ENCODE assay signal across 39 cellular contexts in the genomic region with DNA sequence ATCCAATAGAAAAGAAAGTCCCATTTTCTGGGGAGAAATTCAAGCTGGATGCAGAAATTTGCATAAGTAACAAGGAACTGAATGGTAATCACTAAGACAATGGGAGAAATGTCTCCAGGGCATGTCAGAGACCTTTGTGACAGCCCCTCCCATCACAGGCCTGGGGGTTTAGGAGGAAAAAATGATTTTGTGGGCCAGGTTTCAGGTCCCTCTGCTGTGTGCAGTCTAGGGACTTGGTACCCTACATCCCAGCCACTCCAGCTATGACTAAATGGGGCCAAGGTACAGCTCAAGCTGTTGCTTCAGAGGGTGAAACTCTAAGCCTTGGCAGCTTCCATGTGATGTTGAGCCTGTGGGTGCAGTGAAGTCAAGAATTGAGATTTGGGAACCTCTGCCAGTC.
"Had no signal": no experiment of that assay in that cellular context is flagged by ENCODE, and none has a peak within 500 bp of the region (broad histone marks: within the 10 kb centered on the region; RNA-seq: fewer than 3 reads in every experiment).

No MANE protein-coding gene starts in this region.

- DNase-seq: activated effector memory CD4-positive, alpha-beta T cell treated with anti-CD3 and anti-CD28 coated beads, Interleukin-2, amount 50 U/mL, for 16 hours; activated effector memory CD4-positive, alpha-beta T cell treated with Interleukin-2 at 50 U/mL for 16 hours; activated gamma-delta T cell; activated gamma-delta T cell treated with Interleukin-2 at 50 U/mL for 16 hours; activated naive CD4-positive, alpha-beta T cell; activated naive CD4-positive, alpha-beta T cell treated with anti-CD3 and anti-CD28 coated beads for 36 hours; activated naive CD4-positive, alpha-beta T cell treated with anti-CD3 and anti-CD28 coated beads, Interleukin-2, amount 10 ng/mL, durations not matched to agents 7 days and 5 days; activated naive CD4-positive, alpha-beta T cell treated with anti-CD3 and anti-CD28 coated beads, Interleukin-2, amount 50 U/mL, for 16 hours; activated naive CD4-positive, alpha-beta T cell treated with Interleukin-2 at 50 U/mL for 16 hours; activated naive CD8-positive, alpha-beta T cell treated with anti-CD3 and anti-CD28 coated beads for 36 hours; activated naive CD8-positive, alpha-beta T cell treated with anti-CD3 and anti-CD28 coated beads, Interleukin-2, amount 10 ng/mL, durations not matched to agents 7 days and 5 days; activated naive CD8-positive, alpha-beta T cell treated with anti-CD3 and anti-CD28 coated beads, Interleukin-2, amount 50 U/mL, for 24 hours; activated T-cell treated with anti-CD3 and anti-CD28 coated beads, Interleukin-2, amount 50 U/mL, for 24 hours; activated T-cell treated with anti-CD3 and anti-CD28 coated beads, Interleukin-2, amount 50 U/mL, for 4 hours; activated T-cell treated with anti-CD3 and anti-CD28 coated beads, Interleukin-2, amount 50 U/mL, for 48 hours; activated T-cell treated with anti-CD3 and anti-CD28 coated beads, Interleukin-2, amount 50 U/mL, for 72 hours; adrenal gland; amniotic stem cell; amygdala; anterior cingulate cortex; aorta; body of pancreas; brain microvascular endothelial cell; caudate nucleus; central memory CD4-positive, alpha-beta T cell; cerebellar nuclear complex had no signal

- H3K27ac Mint-ChIP-seq: activated naive CD4-positive, alpha-beta T cell treated with anti-CD3 and anti-CD28 coated beads for 36 hours; activated naive CD4-positive, alpha-beta T cell treated with anti-CD3 and anti-CD28 coated beads, Interleukin-2, amount 10 ng/mL, durations not matched to agents 7 days and 5 days; activated naive CD4-positive, alpha-beta T cell treated with anti-CD3 and anti-CD28 coated beads, Interleukin-2, amount 50 U/mL, for 24 hours; activated naive CD8-positive, alpha-beta T cell; activated naive CD8-positive, alpha-beta T cell treated with anti-CD3 and anti-CD28 coated beads for 36 hours; activated naive CD8-positive, alpha-beta T cell treated with anti-CD3 and anti-CD28 coated beads, Interleukin-2, amount 10 ng/mL, durations not matched to agents 7 days and 5 days; activated naive CD8-positive, alpha-beta T cell treated with anti-CD3 and anti-CD28 coated beads, Interleukin-2, amount 50 U/mL, for 24 hours; activated T-cell treated with anti-CD3 and anti-CD28 coated beads, Interleukin-2, amount 50 U/mL, for 24 hours; activated T-cell treated with anti-CD3 and anti-CD28 coated beads, Interleukin-2, amount 50 U/mL, for 72 hours; activated T-helper 1 cell treated with anti-CD3 and anti-CD28 coated beads, Interleukin-12 subunit alpha, Interleukin-12 subunit beta, Interleukin-2, Interleukin-4 antibody, amounts not matched to agents 30 ng/mL and 10 ng/mL and 1 ng/mL, durations not matched to agents 14 hours and 24 hours and 36 hours; activated T-helper 17 cell treated with anti-CD3 and anti-CD28 coated beads, Interleukin-2, amount 50 U/mL, for 72 hours; activated T-helper 2 cell treated with anti-CD3 and anti-CD28 coated beads, Interferon-gamma antibody, Interleukin-2, Interleukin-4, amounts not matched to agents 10 μg/mL and 5 μg/mL and 100 μg/mL, durations not matched to agents 14 hours and 24 hours and 36 hours; brain had no signal

- H3K27me3 Mint-ChIP-seq: activated naive CD4-positive, alpha-beta T cell treated with anti-CD3 and anti-CD28 coated beads, Interleukin-2, amount 10 ng/mL, durations not matched to agents 7 days and 5 days; activated naive CD4-positive, alpha-beta T cell treated with anti-CD3 and anti-CD28 coated beads, Interleukin-2, amount 50 U/mL, for 24 hours; activated naive CD8-positive, alpha-beta T cell; activated naive CD8-positive, alpha-beta T cell treated with anti-CD3 and anti-CD28 coated beads for 36 hours; activated naive CD8-positive, alpha-beta T cell treated with anti-CD3 and anti-CD28 coated beads, Interleukin-2, amount 10 ng/mL, durations not matched to agents 7 days and 5 days; activated naive CD8-positive, alpha-beta T cell treated with anti-CD3 and anti-CD28 coated beads, Interleukin-2, amount 50 U/mL, for 24 hours; activated T-cell treated with anti-CD3 and anti-CD28 coated beads, Interleukin-2, amount 50 U/mL, for 24 hours; activated T-helper 17 cell treated with anti-CD3 and anti-CD28 coated beads, Interleukin-2, amount 50 U/mL, for 72 hours; brain; central memory CD8-positive, alpha-beta T cell had no signal

- H3K4me1 Mint-ChIP-seq: activated naive CD4-positive, alpha-beta T cell treated with anti-CD3 and anti-CD28 coated beads, Interleukin-2, amount 10 ng/mL, durations not matched to agents 7 days and 5 days; activated naive CD4-positive, alpha-beta T cell treated with anti-CD3 and anti-CD28 coated beads, Interleukin-2, amount 50 U/mL, for 24 hours; activated naive CD8-positive, alpha-beta T cell treated with anti-CD3 and anti-CD28 coated beads for 36 hours; activated naive CD8-positive, alpha-beta T cell treated with anti-CD3 and anti-CD28 coated beads, Interleukin-2, amount 10 ng/mL, durations not matched to agents 7 days and 5 days; activated naive CD8-positive, alpha-beta T cell treated with anti-CD3 and anti-CD28 coated beads, Interleukin-2, amount 50 U/mL, for 24 hours; activated T-helper 17 cell treated with anti-CD3 and anti-CD28 coated beads, Interleukin-2, amount 50 U/mL, for 72 hours; brain; central memory CD8-positive, alpha-beta T cell had no signal

- FAIRE-seq: astrocyte, bronchial epithelial cell, colon had no signal

- H3K27ac ChIP-seq: adrenal gland, ascending aorta, body of pancreas, brain microvascular endothelial cell, breast epithelium, cardiac muscle cell had no signal

- H3K36me3 Mint-ChIP-seq: activated naive CD4-positive, alpha-beta T cell treated with anti-CD3 and anti-CD28 coated beads, Interleukin-2, amount 10 ng/mL, durations not matched to agents 7 days and 5 days; activated naive CD4-positive, alpha-beta T cell treated with anti-CD3 and anti-CD28 coated beads, Interleukin-2, amount 50 U/mL, for 24 hours; activated naive CD8-positive, alpha-beta T cell; activated naive CD8-positive, alpha-beta T cell treated with anti-CD3 and anti-CD28 coated beads for 36 hours; activated naive CD8-positive, alpha-beta T cell treated with anti-CD3 and anti-CD28 coated beads, Interleukin-2, amount 10 ng/mL, durations not matched to agents 7 days and 5 days; brain had no signal

- H3K27me3 ChIP-seq: adrenal gland, ascending aorta, body of pancreas, brain microvascular endothelial cell, breast epithelium, cardiac muscle cell had no signal

- H3K4me1 ChIP-seq: adrenal gland, ascending aorta, body of pancreas, breast epithelium had no signal

- H3K36me3 ChIP-seq: adrenal gland, ascending aorta, brain microvascular endothelial cell, breast epithelium, cardiac muscle cell had no signal

- H3K9me3 ChIP-seq: adrenal gland, ascending aorta, body of pancreas had no signal

- H3K4me3 Mint-ChIP-seq: activated naive CD4-positive, alpha-beta T cell treated with anti-CD3 and anti-CD28 coated beads for 36 hours; activated naive CD4-positive, alpha-beta T cell treated with anti-CD3 and anti-CD28 coated beads, Interleukin-2, amount 10 ng/mL, durations not matched to agents 7 days and 5 days; activated naive CD4-positive, alpha-beta T cell treated with anti-CD3 and anti-CD28 coated beads, Interleukin-2, amount 50 U/mL, for 24 hours; activated naive CD8-positive, alpha-beta T cell; activated naive CD8-positive, alpha-beta T cell treated with anti-CD3 and anti-CD28 coated beads for 36 hours; activated naive CD8-positive, alpha-beta T cell treated with anti-CD3 and anti-CD28 coated beads, Interleukin-2, amount 10 ng/mL, durations not matched to agents 7 days and 5 days; activated naive CD8-positive, alpha-beta T cell treated with anti-CD3 and anti-CD28 coated beads, Interleukin-2, amount 50 U/mL, for 24 hours; activated T-cell treated with anti-CD3 and anti-CD28 coated beads, Interleukin-2, amount 50 U/mL, for 24 hours; activated T-cell treated with anti-CD3 and anti-CD28 coated beads, Interleukin-2, amount 50 U/mL, for 4 hours; activated T-cell treated with anti-CD3 and anti-CD28 coated beads, Interleukin-2, amount 50 U/mL, for 72 hours; activated T-helper 1 cell treated with anti-CD3 and anti-CD28 coated beads, Interleukin-12 subunit alpha, Interleukin-12 subunit beta, Interleukin-2, Interleukin-4 antibody, amounts not matched to agents 30 ng/mL and 10 ng/mL and 1 ng/mL, durations not matched to agents 14 hours and 24 hours and 36 hours; activated T-helper 17 cell treated with anti-CD3 and anti-CD28 coated beads, Interleukin-2, amount 50 U/mL, for 72 hours; brain; central memory CD8-positive, alpha-beta T cell had no signal

- ATAC-seq: activated naive CD8-positive, alpha-beta T cell treated with anti-CD3 and anti-CD28 coated beads, Interleukin-2, amount 50 U/mL, for 24 hours; activated T-cell treated with anti-CD3 and anti-CD28 coated beads, Interleukin-2, amount 50 U/mL, for 4 hours; activated T-cell treated with anti-CD3 and anti-CD28 coated beads, Interleukin-2, amount 50 U/mL, for 72 hours; activated T-helper 17 cell treated with anti-CD3 and anti-CD28 coated beads, Interleukin-2, amount 50 U/mL, for 72 hours; body of pancreas had no signal

- H3K4me3 ChIP-seq: adrenal gland, ascending aorta, body of pancreas, breast epithelium, cardiac muscle cell had no signal
